Comparison of ENCODE assay signal across 8 cellular contexts in the genomic region with DNA sequence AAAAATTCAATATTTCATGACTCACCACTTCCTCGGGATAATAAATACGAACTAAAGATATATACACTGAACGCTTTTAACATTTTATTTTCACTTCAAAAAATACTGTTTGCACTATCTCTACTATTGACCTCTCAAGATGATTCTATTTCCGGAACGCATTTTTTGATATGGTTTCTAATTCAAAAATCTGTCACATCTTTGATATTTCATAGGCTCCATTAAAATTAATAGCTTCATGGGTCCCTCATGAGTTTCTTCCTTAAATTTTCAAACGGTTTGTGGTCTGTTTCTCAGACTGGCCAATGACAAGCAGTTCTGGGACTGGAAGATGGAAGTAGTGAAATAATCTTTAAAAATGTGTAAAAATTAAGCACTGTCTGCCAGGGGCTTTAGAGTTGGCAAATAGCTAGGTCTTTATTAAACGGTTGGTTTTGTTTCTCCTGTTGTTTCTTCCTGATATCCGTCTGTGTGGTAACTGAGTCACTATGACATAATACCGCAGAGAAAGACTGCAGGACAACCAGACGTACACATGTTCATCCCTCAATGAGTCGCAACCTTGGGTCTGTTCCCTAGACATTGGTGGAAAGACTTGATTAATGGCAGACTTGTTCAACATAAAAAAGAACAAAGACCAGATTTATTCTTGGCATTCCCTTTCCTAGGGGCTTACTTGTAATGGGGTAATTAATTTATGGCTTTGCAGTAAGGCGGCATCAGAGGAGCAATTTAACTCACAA.
A peak's percentile ranks its signal among the peaks of the same experiment; 100 is the strongest.
DNase-seq lines count a peak whose midpoint lies in the region; ATAC-seq and TF ChIP-seq lines count a peak whose summit lies in the region.

No MANE protein-coding gene starts in this region.

- no peaks in the 10 kb centered on the region for H3K9me3 Mint-ChIP-seq in progenitor cell of endocrine pancreas (ENCODE audit: low read depth)

- TF ChIP-seq CTCF in fibroblast of the aortic adventitia (IDR thresholded peaks at IDR 0.05; ENCODE audit: insufficient read depth, low read length) = no peak
- TF ChIP-seq CTCF in progenitor cell of endocrine pancreas (IDR thresholded peaks at IDR 0.05; ENCODE audit: unreplicated experiment) = no peak

- H3K4me3 Mint-ChIP-seq in progenitor cell of endocrine pancreas (ENCODE audit: low read depth) = peak overlapping the region; percentile 93

- peak overlapping the region; percentile 94 for H3K27ac Mint-ChIP-seq in progenitor cell of endocrine pancreas

- intact Hi-C loops in posterior cingulate gyrus (cut with DNase I) = no loop called here

- peaks cover 20% of the 10 kb centered on the region for H3K4me1 Mint-ChIP-seq in progenitor cell of endocrine pancreas (ENCODE audit: low read depth)

- H3K27me3 Mint-ChIP-seq in progenitor cell of endocrine pancreas = peaks cover 26% of the 10 kb centered on the region

- DNase-seq in EL (peak; percentile 76), RKO (ENCODE audit: low spot score) (peak; percentile 38), fibroblast of the aortic adventitia (ENCODE audit: low read depth) (peak; percentile 65), progenitor cell of endocrine pancreas (ENCODE audit: low spot score, unreplicated experiment) (no peak), occipital lobe (lab: John Stamatoyannopoulos, UW) (no peak), posterior cingulate gyrus (no peak)
- DNase-seq in activated effector memory CD4-positive, alpha-beta T cell treated with Interleukin-2 at 50 U/mL for 16 hours = no peak

- no peak for ATAC-seq in HG02840 (IDR thresholded peaks at IDR 0.05; ENCODE audit: low FRiP score, unreplicated experiment)

- no peaks in the 10 kb centered on the region for H3K36me3 Mint-ChIP-seq in progenitor cell of endocrine pancreas (ENCODE audit: insufficient read depth)

- H3K4me3 ChIP-seq in fibroblast of the aortic adventitia (ENCODE audit: low read depth, low read length) = peak overlapping the region; percentile 76

Comparison
In these comparisons a context has a peak if more than half of its experiments do, and no peak if none do; other contexts are left out.
1. DNase-seq: peak in EL (single experiment), RKO (single experiment) and fibroblast of the aortic adventitia (single experiment); none in progenitor cell of endocrine pancreas (single experiment), occipital lobe (single experiment), activated effector memory CD4-positive, alpha-beta T cell treated with Interleukin-2 at 50 U/mL for 16 hours (single experiment) and posterior cingulate gyrus (0 of 10).